1 cellular context compared by ENCODE assay signal in genomic region chr19:5706876-5707573, GRCh38.
TF ChIP-seq lines count a peak whose summit lies in the region.

No MANE protein-coding gene starts in this region.

TF ChIP-seq in endothelial cell of umbilical vein, 7 proteins besides CTCF, POLR2A, EP300 and RAD21:
- TF ChIP-seq MYC (IDR thresholded peaks at IDR 0.05; ENCODE audit: low read depth, low read length) (no peak), MAX (IDR thresholded peaks at IDR 0.05; ENCODE audit: insufficient read depth, insufficient read length) (no peak), GATA2 (IDR thresholded peaks at IDR 0.05; ENCODE audit: insufficient read depth, insufficient read length, low read depth, low read length) (no peak), POLR2AphosphoS5 (IDR thresholded peaks at IDR 0.05; ENCODE audit: insufficient read depth, low read depth, low read length) (peak; percentile 18), FOS (IDR thresholded peaks at IDR 0.05; ENCODE audit: borderline replicate concordance, insufficient read depth, low read length) (no peak)
TF ChIP-seq in endothelial cell of umbilical vein: peak in this region for 1.
